Comparison of ENCODE assay signal across 8 cellular contexts in genomic region chr9:7844283-7844682, GRCh38. TPM values are rescaled to one million over a fixed set of nuclear protein-coding genes. Genes with fewer than 3 reads are reported as not detected.
DNase-seq lines count a peak whose midpoint lies in the region; ATAC-seq and TF ChIP-seq lines count a peak whose summit lies in the region.

No MANE protein-coding gene starts in this region.

- no peaks in the 10 kb centered on the region for H3K36me3 ChIP-seq in mammary epithelial cell (ENCODE audit: insufficient read depth, low read length)
- no peaks in the 10 kb centered on the region for H3K36me3 ChIP-seq in liver (ENCODE audit: control insufficient read depth in 4 of 4, insufficient read depth in 3 of 4, low read depth in 1 of 4, low read length in 3 of 4)
- no peaks in the 10 kb centered on the region for H3K36me3 ChIP-seq in uterus

- CTCF ChIA-PET in MCF 10A (lab: Yijun Ruan, JAX) (interaction anchor here (0.6 to 1.0 kb wide), 4 partner anchors 20 to 1051 kb away, joined by 3 to 5 read pairs (median 3); no protein-coding TSS in a partner anchor), mammary epithelial cell (lab: Charles Lee; ENCODE audit: low non-redundant PET) (no interaction called here)
- CTCF ChIA-PET in activated CD8-positive, alpha-beta T cell treated with anti-CD3 and anti-CD28 coated beads, Interleukin-2, amount 10 ng/mL, durations not matched to agents 7 days and 5 days (lab: Charles Lee), result interaction anchor here (1.4 to 1.5 kb wide), 2 partner anchors 10 to 16 kb away, joined by 3 to 6 read pairs; no protein-coding TSS in a partner anchor

- H2AFZ ChIP-seq in mammary epithelial cell (ENCODE audit: low read depth, low read length), result no peak overlapping the region

- no peaks in the 10 kb centered on the region for H4K20me1 ChIP-seq in mammary epithelial cell (ENCODE audit: insufficient read depth, low read length)

- H3K27ac ChIP-seq in mammary epithelial cell (ENCODE audit: insufficient read depth, low read depth, low read length) (no peak overlapping the region), liver (ENCODE audit: low read depth in 1 of 2, low read length in 2 of 2) (no peak overlapping the region), uterus (no peak overlapping the region)

- no peaks in the 10 kb centered on the region for H3K79me2 ChIP-seq in mammary epithelial cell (ENCODE audit: insufficient read depth, low read length)

- ATAC-seq in HG03175 (IDR thresholded peaks at IDR 0.05; ENCODE audit: unreplicated experiment) (peak; percentile 72), HG02588 (IDR thresholded peaks at IDR 0.05; ENCODE audit: unreplicated experiment) (no peak)
- peak; percentile 36 for ATAC-seq in activated CD8-positive, alpha-beta T cell treated with anti-CD3 and anti-CD28 coated beads, Interleukin-2, amount 10 ng/mL, durations not matched to agents 7 days and 5 days

- H3K9me3 ChIP-seq in mammary epithelial cell (replicated peaks; ENCODE audit: insufficient read depth, low read length), result peaks cover 3% of the 10 kb centered on the region
- no peaks in the 10 kb centered on the region for H3K9me3 ChIP-seq in liver (ENCODE audit: control insufficient read depth in 4 of 4, low read length in 3 of 4)
- H3K9me3 ChIP-seq in uterus, result no peaks in the 10 kb centered on the region

- no peaks in the 10 kb centered on the region for H3K9me3 Mint-ChIP-seq in MCF 10A (ENCODE audit: unreplicated experiment)
- H3K9me3 Mint-ChIP-seq in activated CD8-positive, alpha-beta T cell treated with anti-CD3 and anti-CD28 coated beads, Interleukin-2, amount 10 ng/mL, durations not matched to agents 7 days and 5 days (ENCODE audit: insufficient read depth), result peaks cover 4% of the 10 kb centered on the region

- BruUV-seq in MCF 10A (replicated peaks; lab: Mats Ljungman, UMichigan), result no TSS peak
- BruUV-seq in mammary epithelial cell (replicated peaks; lab: Mats Ljungman, UMichigan), result no TSS peak

- no peak for TF ChIP-seq POLR2A in uterus (IDR thresholded peaks at IDR 0.05)

- TF ChIP-seq CTCF in MCF 10A (IDR thresholded peaks at IDR 0.05; ENCODE audit: unreplicated experiment) (peak; percentile 21), mammary epithelial cell (conservative IDR thresholded peaks at IDR 0.05 in 1 of 2, IDR thresholded peaks at IDR 0.05 in 1 of 2; ENCODE audit: extremely low read depth in 1 of 2, insufficient read depth in 1 of 2, low read depth in 1 of 2, low read length in 2 of 2) (peak in 1 of 2 donors; percentile 35), liver (IDR thresholded peaks at IDR 0.05; ENCODE audit: low read depth, low read length, missing input control) (peak; percentile 22), uterus (IDR thresholded peaks at IDR 0.05) (no peak)

- WGBS in mammary epithelial cell (ENCODE audit: low coverage, missing lambda C conversion rate), result 31% methylated on average over 3 of the region's 3 CpGs
- 33% methylated on average over 3 of the region's 3 CpGs for WGBS in liver

- in situ Hi-C loops in mammary epithelial cell (cut with MboI; ENCODE audit: low sequenced_read_pairs in 2 of 2), result no loop called here

- DNase-seq in MCF 10A (ENCODE audit: unreplicated experiment), result peak; percentile 27
- DNase-seq in mammary epithelial cell, result no peak
- DNase-seq in activated CD8-positive, alpha-beta T cell treated with anti-CD3 and anti-CD28 coated beads, Interleukin-2, amount 10 ng/mL, durations not matched to agents 7 days and 5 days, result no peak
- no peak for DNase-seq in activated CD8-positive, alpha-beta memory T cell treated with anti-CD3 and anti-CD28 coated beads, Interleukin-2, amount 50 U/mL, for 4 hours
- DNase-seq in uterus, result no peak

- H3K27me3 ChIP-seq in mammary epithelial cell (ENCODE audit: insufficient read depth, low read length) (no peaks in the 10 kb centered on the region), liver (ENCODE audit: control insufficient read depth in 4 of 4, insufficient read depth in 4 of 4, low read length in 3 of 4) (peaks cover 0 to 3% (median 0%) of the 10 kb centered on the region in 4 donors), uterus (no peaks in the 10 kb centered on the region)

- H3K4me2 ChIP-seq in mammary epithelial cell (ENCODE audit: insufficient read depth, low read depth, low read length), result no peak overlapping the region

- H3K27me3 Mint-ChIP-seq in MCF 10A (ENCODE audit: insufficient read depth, unreplicated experiment), result no peaks in the 10 kb centered on the region
- H3K27me3 Mint-ChIP-seq in activated CD8-positive, alpha-beta T cell treated with anti-CD3 and anti-CD28 coated beads, Interleukin-2, amount 10 ng/mL, durations not matched to agents 7 days and 5 days (ENCODE audit: low read depth), result no peaks in the 10 kb centered on the region

- H3K4me1 ChIP-seq in mammary epithelial cell (ENCODE audit: insufficient read depth, low read length), result no peaks in the 10 kb centered on the region
- no peaks in the 10 kb centered on the region for H3K4me1 ChIP-seq in liver (ENCODE audit: control insufficient read depth in 4 of 4, insufficient read depth in 4 of 4, low read length in 3 of 4)
- H3K4me1 ChIP-seq in uterus, result no peaks in the 10 kb centered on the region

- peak; percentile 56 to 61 for TF ChIP-seq RAD21 in liver (IDR thresholded peaks at IDR 0.05)

- POLR2A ChIA-PET in MCF 10A (lab: Yijun Ruan, JAX), result interaction anchor here (0.7 kb wide), 1 partner anchor 1485 kb away, joined by 3 read pairs; no protein-coding TSS in a partner anchor
- POLR2A ChIA-PET in activated CD8-positive, alpha-beta T cell treated with anti-CD3 and anti-CD28 coated beads, Interleukin-2, amount 10 ng/mL, durations not matched to agents 7 days and 5 days (lab: Charles Lee), result no interaction called here

- intact Hi-C loops in MCF 10A (cut with micrococcal nuclease) (loop anchor here (1.0 to 5.0 kb wide), 2 partner anchors 1053 to 1159 kb away; no protein-coding TSS in a partner anchor), mammary epithelial cell (cut with micrococcal nuclease) (no loop called here), uterus (cut with DNase I; ENCODE audit: low total_unique reads) (no loop called here)

- H3K4me1 Mint-ChIP-seq in MCF 10A (ENCODE audit: insufficient read depth, unreplicated experiment), result no peaks in the 10 kb centered on the region
- H3K4me1 Mint-ChIP-seq in activated CD8-positive, alpha-beta T cell treated with anti-CD3 and anti-CD28 coated beads, Interleukin-2, amount 10 ng/mL, durations not matched to agents 7 days and 5 days (ENCODE audit: low read depth), result no peaks in the 10 kb centered on the region

- H3K36me3 Mint-ChIP-seq in MCF 10A (ENCODE audit: insufficient read depth, unreplicated experiment), result no peaks in the 10 kb centered on the region
- no peaks in the 10 kb centered on the region for H3K36me3 Mint-ChIP-seq in activated CD8-positive, alpha-beta T cell treated with anti-CD3 and anti-CD28 coated beads, Interleukin-2, amount 10 ng/mL, durations not matched to agents 7 days and 5 days (ENCODE audit: low read depth)

- H3K4me3 ChIP-seq in mammary epithelial cell (replicated peaks in 1 of 3; ENCODE audit: insufficient read depth in 1 of 3, low read depth in 2 of 3, low read length in 3 of 3) (no peak overlapping the region), liver (ENCODE audit: low read depth in 1 of 3, low read length in 3 of 3) (no peak overlapping the region), uterus (no peak overlapping the region)

- no peak overlapping the region for H3K27ac Mint-ChIP-seq in MCF 10A (ENCODE audit: low read depth, unreplicated experiment)
- H3K27ac Mint-ChIP-seq in activated CD8-positive, alpha-beta T cell treated with anti-CD3 and anti-CD28 coated beads, Interleukin-2, amount 10 ng/mL, durations not matched to agents 7 days and 5 days, result no peak overlapping the region

- H3K9ac ChIP-seq in mammary epithelial cell (ENCODE audit: insufficient read depth, low read length) (no peak overlapping the region), liver (ENCODE audit: low read depth in 1 of 2, low read length in 2 of 2) (no peak overlapping the region)

- H3K4me3 Mint-ChIP-seq in MCF 10A (ENCODE audit: unreplicated experiment), result no peak overlapping the region
- no peak overlapping the region for H3K4me3 Mint-ChIP-seq in activated CD8-positive, alpha-beta T cell treated with anti-CD3 and anti-CD28 coated beads, Interleukin-2, amount 10 ng/mL, durations not matched to agents 7 days and 5 days

- dilution Hi-C loops in mammary epithelial cell (cut with HindIII; ENCODE audit: low sequenced_read_pairs), result no loop called here

TF ChIP-seq in liver, 16 proteins besides CTCF, POLR2A, EP300 and RAD21 (continues in another document):
- no peak for TF ChIP-seq TAF1 (conservative IDR thresholded peaks at IDR 0.05)
- TF ChIP-seq YY1 (IDR thresholded peaks at IDR 0.05), result no peak
- TF ChIP-seq NR2F2 (IDR thresholded peaks at IDR 0.05), result no peak
- no peak for TF ChIP-seq FOXA2 (IDR thresholded peaks at IDR 0.05)
- TF ChIP-seq JUND (IDR thresholded peaks at IDR 0.05), result no peak
- no peak for TF ChIP-seq RXRA (IDR thresholded peaks at IDR 0.05)
- TF ChIP-seq ATF3 (IDR thresholded peaks at IDR 0.05), result no peak
- no peak for TF ChIP-seq HNF4A (conservative IDR thresholded peaks at IDR 0.05)
- no peak for TF ChIP-seq EGR1 (IDR thresholded peaks at IDR 0.05; ENCODE audit: low read depth in 2 of 2)

RNA-seq across cellular contexts. Expression of gene DMAC1, which starts 44.7 kb away (rescaled TPM):
- total RNA-seq in MCF 10A (2022) (48.3 and 49.6 TPM in 2 replicates), mammary epithelial cell (10 to 100 TPM; 10.0 to 62.8 TPM), liver (10 to 100 TPM in 1 of 2 donors, 1 to 10 TPM in 1; 4.4 to 10.3 TPM), uterus (10 to 100 TPM in 2 of 4 donors, 1 to 10 TPM in 2; 3.5 to 23.4 (median 13.5) TPM)
- polyA plus RNA-seq in mammary epithelial cell (15.2 TPM), liver (10 to 100 TPM in 1 of 2 donors, 1 to 10 TPM in 1; 7.6 to 53.0 TPM)
- 20.1 TPM for polyA minus RNA-seq in mammary epithelial cell
- 10 to 100 TPM; 50.8 to 52.1 TPM for total RNA-seq in activated CD8-positive, alpha-beta T cell treated with anti-CD3 and anti-CD28 coated beads, Interleukin-2, amount 10 ng/mL, durations not matched to agents 7 days and 5 days

Comparison
In these comparisons a context has a peak if more than half of its experiments do, and no peak if none do; other contexts are left out.
1. CTCF ChIP-seq: peak in MCF 10A (single experiment) and liver (single experiment); none in uterus (0 of 4).